8 cellular contexts compared by ENCODE assay signal in genomic region chr1:111202707-111203623, GRCh38. TPM values are rescaled to one million over a fixed set of nuclear protein-coding genes. Genes with fewer than 3 reads are reported as not detected.
DNase-seq lines count a peak whose midpoint lies in the region; ATAC-seq, FAIRE-seq and TF ChIP-seq lines count a peak whose summit lies in the region.

No MANE protein-coding gene starts in this region.

- peak overlapping the region; percentile 65 for H3K4me3 ChIP-seq in effector memory CD4-positive, alpha-beta T cell (ENCODE audit: insufficient read depth, low read depth, low read length, poor library complexity, severe bottlenecking)
- H3K4me3 ChIP-seq in gastrocnemius medialis = peak overlapping the region in 2 of 4 donors; percentile 50 to 66

- peaks cover 49% of the 10 kb centered on the region for H3K4me1 ChIP-seq in effector memory CD4-positive, alpha-beta T cell (ENCODE audit: control insufficient read depth, insufficient read depth, low read length, poor library complexity, severe bottlenecking)
- H3K4me1 ChIP-seq in gastrocnemius medialis = peaks cover 0 to 5% of the 10 kb centered on the region in 2 donors

- H3K36me3 ChIP-seq in effector memory CD4-positive, alpha-beta T cell (ENCODE audit: control insufficient read depth, insufficient read depth, low read length) = peaks cover 7% of the 10 kb centered on the region
- H3K36me3 ChIP-seq in gastrocnemius medialis = no peaks in the 10 kb centered on the region

- TF ChIP-seq CTCF in progenitor cell of endocrine pancreas (IDR thresholded peaks at IDR 0.05; ENCODE audit: unreplicated experiment) (no peak), gastrocnemius medialis (IDR thresholded peaks at IDR 0.05 in 4 of 5, conservative IDR thresholded peaks at IDR 0.05 in 1 of 5) (no peak)

- H3K4me3 Mint-ChIP-seq in progenitor cell of endocrine pancreas (ENCODE audit: low read depth) = no peak overlapping the region

- DNase-seq in GM12891 (ENCODE audit: insufficient read length, low spot score) (no peak), Kasumi-1 (lab: John Stamatoyannopoulos, UW) (peak; percentile 45 to 47), progenitor cell of endocrine pancreas (ENCODE audit: low spot score, unreplicated experiment) (no peak), gastrocnemius medialis (no peak)
- DNase-seq in effector memory CD4-positive, alpha-beta T cell = no peak
- DNase-seq in effector CD8-positive, alpha-beta T cell (lab: John Stamatoyannopoulos, UW) = no peak

- peaks cover 20% of the 10 kb centered on the region for H3K4me1 Mint-ChIP-seq in progenitor cell of endocrine pancreas (ENCODE audit: low read depth)

- no peaks in the 10 kb centered on the region for H3K27me3 ChIP-seq in effector memory CD4-positive, alpha-beta T cell (replicated peaks; ENCODE audit: control insufficient read depth, insufficient read depth, low read length, poor library complexity, severe bottlenecking)
- H3K27me3 ChIP-seq in gastrocnemius medialis = peaks cover 24 to 41% (median 26%) of the 10 kb centered on the region in 3 donors

- intact Hi-C loops in gastrocnemius medialis (cut with DNase I; ENCODE audit: low total_unique reads) = no loop called here

- no peaks in the 10 kb centered on the region for H3K9me3 ChIP-seq in effector memory CD4-positive, alpha-beta T cell (ENCODE audit: control insufficient read depth, low read length)
- H3K9me3 ChIP-seq in gastrocnemius medialis = no peaks in the 10 kb centered on the region

- H3K27ac Mint-ChIP-seq in progenitor cell of endocrine pancreas = peak overlapping the region; percentile 74

- H3K27ac ChIP-seq in effector memory CD4-positive, alpha-beta T cell (ENCODE audit: insufficient read depth, low read length, poor library complexity, severe bottlenecking) = peak overlapping the region; percentile 92
- H3K27ac ChIP-seq in gastrocnemius medialis = peak overlapping the region in 1 of 4 donors; percentile 15

- no peaks in the 10 kb centered on the region for H3K36me3 Mint-ChIP-seq in progenitor cell of endocrine pancreas (ENCODE audit: insufficient read depth)

- peak; percentile 46; the same call in 1 of the 2 replicates for TF ChIP-seq POLR2A in GM12891 (IDR thresholded peaks at IDR 0.05; ENCODE audit: low read depth, low read length)
- no peak for TF ChIP-seq POLR2A in gastrocnemius medialis (IDR thresholded peaks at IDR 0.05)

- no peak for ATAC-seq in gastrocnemius medialis
- no peak for ATAC-seq in HG02763 (IDR thresholded peaks at IDR 0.05; ENCODE audit: unreplicated experiment)
- ATAC-seq in GM19328 (IDR thresholded peaks at IDR 0.05; ENCODE audit: unreplicated experiment) = no peak

- no peak for FAIRE-seq in GM12891 (lab: Jason Lieb, UNC)

- H3K27me3 Mint-ChIP-seq in progenitor cell of endocrine pancreas = peaks cover 16% of the 10 kb centered on the region

- in situ Hi-C loops in gastrocnemius medialis (cut with MboI; ENCODE audit: low sequenced_read_pairs in 4 of 4) = no loop called here

- peaks cover 3% of the 10 kb centered on the region for H3K9me3 Mint-ChIP-seq in progenitor cell of endocrine pancreas (ENCODE audit: low read depth)

TF ChIP-seq in GM12891, 5 proteins besides CTCF, POLR2A, EP300 and RAD21:
- TF ChIP-seq SPI1 (IDR thresholded peaks at IDR 0.05; ENCODE audit: low read depth, low read length) (0 out of 2 replicates have a peak, but pooled peaks have one; percentile 25), POLR2AphosphoS5 (IDR thresholded peaks at IDR 0.05; ENCODE audit: low read depth, low read length) (no peak)

RNA-seq across cellular contexts. Expression of gene DENND2D, which starts 2.5 kb away (rescaled TPM):
- polyA plus RNA-seq in GM12891 (2012; ENCODE audit: low read depth, missing spikeins) = 33.0 TPM
- total RNA-seq in progenitor cell of endocrine pancreas = 2.6 and 3.0 TPM in 2 replicates
- total RNA-seq in gastrocnemius medialis = 1 to 10 TPM in 1 of 4 donors, under 1 TPM in 3; 0.19 to 1.2 (median 0.88) TPM

RNA-seq across cellular contexts. Expression of gene CHI3L2, which starts 24.5 kb away (rescaled TPM):
- 273 TPM for polyA plus RNA-seq in GM12891 (2012; ENCODE audit: low read depth, missing spikeins)
- not detected in 2 replicates for total RNA-seq in progenitor cell of endocrine pancreas
- total RNA-seq in gastrocnemius medialis = 1 to 10 TPM in 2 of 4 donors, under 1 TPM in 1, not detected in 1; 0.40 to 2.3 (median 1.9) TPM

Comparison
In these comparisons a context has a peak if more than half of its experiments do, and no peak if none do; other contexts are left out.
1. DNase-seq: peak in Kasumi-1 (2 of 2); none in GM12891 (single experiment), effector memory CD4-positive, alpha-beta T cell (0 of 3), progenitor cell of endocrine pancreas (single experiment), effector CD8-positive, alpha-beta T cell (single experiment) and gastrocnemius medialis (0 of 2).